In genomic region chr6:5260111-5260620, GRCh38 we compare ENCODE assay signal across 1 cellular context.
A peak's percentile ranks its signal among the peaks of the same experiment; 100 is the strongest.
TF ChIP-seq lines count a peak whose summit lies in the region.

No MANE protein-coding gene starts in this region.

TF ChIP-seq in K562, 482 proteins besides CTCF, POLR2A, EP300 and RAD21 (continued from another document):
- no peak for TF ChIP-seq BCLAF1 (IDR thresholded peaks at IDR 0.05; ENCODE audit: borderline replicate concordance in 1 of 2, control insufficient read depth in 1 of 2, low read depth in 2 of 2, low read length in 1 of 2)
- TF ChIP-seq GTF2E2 (tag; IDR thresholded peaks at IDR 0.05), result peak; percentile 63
- no peak for TF ChIP-seq GATAD2B (IDR thresholded peaks at IDR 0.05; ENCODE audit: borderline replicate concordance)
- TF ChIP-seq ATF1 (CRISPR knock-in tag; IDR thresholded peaks at IDR 0.05), result no peak
- TF ChIP-seq ATF1 (tag; IDR thresholded peaks at IDR 0.05), result peak; percentile 39; the same call in 1 of the 2 replicates
- TF ChIP-seq TBP (optimal IDR thresholded peaks at IDR 0.05; ENCODE audit: low read depth, low read length), result peak; percentile 71
- peak; percentile 13 for TF ChIP-seq EP400 (IDR thresholded peaks at IDR 0.05)
- no peak for TF ChIP-seq ZNF232 (CRISPR knock-in tag; IDR thresholded peaks at IDR 0.05)
- peak; percentile 59; the same call in 1 of the 2 replicates for TF ChIP-seq POLR2G (IDR thresholded peaks at IDR 0.05; ENCODE audit: low read depth, low read length)
- TF ChIP-seq MXI1 (IDR thresholded peaks at IDR 0.05; ENCODE audit: low read depth, low read length), result peak; percentile 91
- TF ChIP-seq E2F8 (IDR thresholded peaks at IDR 0.05; ENCODE audit: low read depth, partially characterized antibody), result no peak
- TF ChIP-seq CCNT2 (IDR thresholded peaks at IDR 0.05; ENCODE audit: borderline replicate concordance, extremely low read depth, insufficient read length, low read depth, low read length), result no peak
- TF ChIP-seq ZFP36 (IDR thresholded peaks at IDR 0.05; ENCODE audit: low read depth, low read length, partially characterized antibody), result peak; percentile 7
